Comparison of ENCODE assay signal across 7 cellular contexts in the genomic region with DNA sequence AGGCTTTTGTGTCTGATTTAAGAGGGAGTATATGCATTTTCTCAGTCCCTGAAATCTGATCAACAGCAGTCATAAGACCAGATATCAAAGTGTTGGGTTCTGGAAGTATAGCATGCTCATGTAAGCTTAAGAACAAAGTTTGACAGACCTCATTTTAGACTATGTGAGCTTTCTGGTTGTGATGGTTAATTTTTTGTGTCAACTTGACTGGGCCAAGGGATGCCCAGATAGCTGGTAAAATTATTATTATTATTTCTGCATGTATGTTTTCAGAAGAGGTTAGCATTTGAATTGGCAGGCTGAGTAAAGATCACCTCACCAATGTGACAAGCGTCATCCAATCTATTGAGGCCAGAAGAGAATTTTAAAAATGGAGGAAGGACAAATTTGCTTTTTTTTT.
"Had no signal": no experiment of that assay in that cellular context is flagged by ENCODE, and none has a peak within 500 bp of the region (broad histone marks: within the 10 kb centered on the region; RNA-seq: fewer than 3 reads in every experiment).

No MANE protein-coding gene starts in this region.

- H3K4me2 ChIP-seq: KMS-11 had no signal

- H3K4me3 Mint-ChIP-seq: IgD-negative memory B cell had no signal

- H3K36me3 Mint-ChIP-seq: IgD-negative memory B cell had no signal

- H3K4me3 ChIP-seq: K562 had no signal

- H3K9ac ChIP-seq: KMS-11 had no signal

- H3K27ac Mint-ChIP-seq: IgD-negative memory B cell had no signal

- H3K27ac ChIP-seq: HL-60, KMS-11 had no signal

- DNase-seq: KBM-7, KG1 had no signal

- ATAC-seq: HepG2, K562 had no signal
